ENCODE assay signal across 20 cellular contexts in the genomic region with DNA sequence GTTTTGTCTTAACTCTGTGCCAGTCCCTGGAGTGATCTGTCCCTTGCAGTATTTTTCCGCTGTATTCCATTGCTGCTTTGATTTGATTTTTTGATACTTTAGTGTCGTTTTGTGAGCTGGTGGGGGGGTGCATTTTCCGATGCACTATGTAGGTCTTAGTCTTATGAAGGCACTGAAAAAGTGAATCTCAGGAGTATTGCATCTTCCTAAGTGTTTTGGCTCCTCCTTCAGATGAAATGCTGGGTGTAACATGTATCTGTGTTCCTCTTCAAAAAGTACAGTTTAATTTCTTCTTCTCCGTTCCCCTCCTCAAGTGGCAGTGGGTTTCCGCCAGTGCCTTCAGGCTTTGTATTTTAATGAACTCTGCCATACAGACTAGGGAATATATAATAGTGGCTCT.
A peak's percentile ranks its signal among the peaks of the same experiment; 100 is the strongest.
DNase-seq lines count a peak whose midpoint lies in the region; ATAC-seq and TF ChIP-seq lines count a peak whose summit lies in the region.
"Had no signal": no experiment of that assay in that cellular context is flagged by ENCODE, and none has a peak within 500 bp of the region (broad histone marks: within the 10 kb centered on the region; RNA-seq: fewer than 3 reads in every experiment).

No MANE protein-coding gene starts in this region.

- TF ChIP-seq CTCF in VCaP (conservative IDR thresholded peaks at IDR 0.05) (0 out of 2 replicates have a peak, but pooled peaks have one; percentile 7), right lobe of liver (IDR thresholded peaks at IDR 0.05) (no peak)

- H2AFZ ChIP-seq in trophoblast cell (ENCODE audit: insufficient read depth, low read length, poor library complexity), result no peak overlapping the region
- H2AFZ ChIP-seq: GM23338, parathyroid adenoma had no signal

- no peak overlapping the region for H3K9ac ChIP-seq in trophoblast cell (ENCODE audit: low read length)
- H3K9ac ChIP-seq: parathyroid adenoma had no signal

- no peak overlapping the region for H3K23ac ChIP-seq in trophoblast cell (ENCODE audit: low read length)

- H3K4ac ChIP-seq in trophoblast cell (ENCODE audit: low read depth, low read length), result no peak overlapping the region

- intact Hi-C loops in right lobe of liver (cut with DNase I), result no loop called here

- no peak overlapping the region for H3K18ac ChIP-seq in trophoblast cell (ENCODE audit: low read length)

- H3K4me1 ChIP-seq in right lobe of liver, result peaks cover 0 to 2% (median 0%) of the 10 kb centered on the region in 4 donors
- no peaks in the 10 kb centered on the region for H3K4me1 ChIP-seq in trophoblast cell (ENCODE audit: control insufficient read depth in 1 of 2, insufficient read depth in 2 of 2, low read length in 2 of 2)
- H3K4me1 ChIP-seq: BE2C, parathyroid adenoma, SJCRH30 had no signal

- H4K8ac ChIP-seq in trophoblast cell (ENCODE audit: low read depth, low read length), result no peak overlapping the region

- H3K9me3 ChIP-seq in right lobe of liver, result peaks cover 0 to 4% (median 0%) of the 10 kb centered on the region in 4 donors
- H3K9me3 ChIP-seq in trophoblast cell (ENCODE audit: insufficient read depth, low read depth, low read length), result no peaks in the 10 kb centered on the region
- H3K9me3 ChIP-seq: BE2C had no signal

- H3K14ac ChIP-seq in trophoblast cell (ENCODE audit: low read length), result no peak overlapping the region

- H3K79me1 ChIP-seq in trophoblast cell (ENCODE audit: low read length), result no peaks in the 10 kb centered on the region

- no peak overlapping the region for H2BK5ac ChIP-seq in trophoblast cell (ENCODE audit: low read depth, low read length, poor library complexity)

- no peak for TF ChIP-seq POLR2A in right lobe of liver (IDR thresholded peaks at IDR 0.05)

- no peak overlapping the region for H2BK120ac ChIP-seq in trophoblast cell (ENCODE audit: insufficient read depth, low read length, poor library complexity)

- no peak overlapping the region for H4K91ac ChIP-seq in trophoblast cell (ENCODE audit: low read depth, low read length)

- no peaks in the 10 kb centered on the region for H3K79me2 ChIP-seq in trophoblast cell (ENCODE audit: control insufficient read depth, insufficient read depth, low read length, poor library complexity)
- H3K79me2 ChIP-seq: parathyroid adenoma had no signal

- H3K27me3 ChIP-seq in right lobe of liver (no peaks in the 10 kb centered on the region), trophoblast cell (ENCODE audit: insufficient read depth, low read length) (no peaks in the 10 kb centered on the region)
- H3K27me3 ChIP-seq: BE2C, SJCRH30 had no signal

- 100% methylated on average over 4 of the region's 5 CpGs for WGBS in right lobe of liver (ENCODE audit: insufficient coverage, low coverage, low lambda C conversion rate, missing lambda C conversion rate)
- WGBS in trophoblast cell (ENCODE audit: extremely low coverage, insufficient coverage, insufficient read length), result no CpG with 5 or more reads among the region's 5 CpGs

- peak overlapping the region; percentile 51 for H3K27ac ChIP-seq in VCaP
- H3K27ac ChIP-seq in right lobe of liver, result peak overlapping the region; percentile 25 to 69 (median 46)
- no peak overlapping the region for H3K27ac ChIP-seq in trophoblast cell (ENCODE audit: low read depth, low read length)
- H3K27ac ChIP-seq: parathyroid adenoma, SJCRH30 had no signal

- H4K12ac ChIP-seq in trophoblast cell (ENCODE audit: low read depth, low read length), result no peak overlapping the region

- H3K4me3 ChIP-seq in right lobe of liver (no peak overlapping the region), trophoblast cell (ENCODE audit: low read depth, low read length) (no peak overlapping the region)
- H3K4me3 ChIP-seq: GM23338, SJCRH30 had no signal

- no peak overlapping the region for H2BK12ac ChIP-seq in trophoblast cell (ENCODE audit: low read length)

- peak; percentile 68 for DNase-seq in DMS53 (lab: John Stamatoyannopoulos, UW)
- no peak for DNase-seq in DMS53 treated with DMSO at 0.1 percent for 48 hours (lab: John Stamatoyannopoulos, UW; ENCODE audit: unreplicated experiment)
- DNase-seq in right lobe of liver, result no peak
- DNase-seq in stimulated activated naive CD8-positive, alpha-beta T cell treated with anti-CD3 and anti-CD28 coated beads, Interleukin-15, Interleukin-2, amounts not matched to agents 100 U/mL and 50 U/mL, for 24 hours, result no peak
- DNase-seq in cerebellar cortex (ENCODE audit: low spot score), result no peak
- DNase-seq in trophoblast cell, result no peak
- DNase-seq: 8988T; activated CD4-positive, alpha-beta T cell treated with anti-CD3 and anti-CD28 coated beads, Interleukin-2, amount 50 U/mL, for 4 hours; amygdala; BE2C; effector CD8-positive, alpha-beta T cell; hippocampal formation; naive B cell; NCI-H1694 treated with DMSO at 0.1 percent for 48 hours; SJCRH30; stimulated activated CD4-positive, alpha-beta T cell treated with anti-CD3 and anti-CD28 coated beads, Interleukin-1b, Interleukin-23, amount 100 ng/mL, for 48 hours had no signal

- ATAC-seq in HG03066 (IDR thresholded peaks at IDR 0.05; ENCODE audit: low read depth, unreplicated experiment), result peak; percentile 5
- ATAC-seq in right lobe of liver, result no peak
- ATAC-seq in stimulated activated naive CD8-positive, alpha-beta T cell treated with anti-CD3 and anti-CD28 coated beads, Interleukin-15, Interleukin-2, amounts not matched to agents 100 U/mL and 50 U/mL, for 24 hours, result no peak
- ATAC-seq: GM23338 had no signal

- no peak overlapping the region for H3K4me2 ChIP-seq in trophoblast cell (ENCODE audit: low read length)
- H3K4me2 ChIP-seq: GM23338 had no signal

- H3K36me3 ChIP-seq in right lobe of liver (no peaks in the 10 kb centered on the region), trophoblast cell (ENCODE audit: control insufficient read depth in 1 of 2, insufficient read depth in 2 of 2, low read length in 2 of 2) (no peaks in the 10 kb centered on the region)
- H3K36me3 ChIP-seq: BE2C, SJCRH30 had no signal

- no peak overlapping the region for H2AK5ac ChIP-seq in trophoblast cell (ENCODE audit: low read length)
